22 cellular contexts compared by ENCODE assay signal in genomic region chr11:76699461-76700091, GRCh38. TPM values are rescaled to one million over a fixed set of nuclear protein-coding genes. Genes with fewer than 3 reads are reported as not detected.
DNase-seq lines count a peak whose midpoint lies in the region; ATAC-seq and TF ChIP-seq lines count a peak whose summit lies in the region.
"Had no signal": no experiment of that assay in that cellular context is flagged by ENCODE, and none has a peak within 500 bp of the region (broad histone marks: within the 10 kb centered on the region; RNA-seq: fewer than 3 reads in every experiment).

No MANE protein-coding gene starts in this region.

- H3K9me3 Mint-ChIP-seq in nephron progenitor cell: peaks cover 2% of the 10 kb centered on the region
- no peaks in the 10 kb centered on the region for H3K9me3 Mint-ChIP-seq in T-cell
- H3K9me3 Mint-ChIP-seq: activated CD4-positive, alpha-beta memory T cell treated with anti-CD3 and anti-CD28 coated beads, Interleukin-2, amount 10 ng/mL, durations not matched to agents 7 days and 5 days; activated naive CD4-positive, alpha-beta T cell treated with anti-CD3 and anti-CD28 coated beads, Interleukin-2, amount 50 U/mL, for 24 hours; activated T-cell treated with anti-CD3 and anti-CD28 coated beads, Interleukin-2, amount 50 U/mL, for 24 hours had no signal

- H3K36me3 Mint-ChIP-seq in nephron progenitor cell (ENCODE audit: low read depth) (no peaks in the 10 kb centered on the region), T-cell (no peaks in the 10 kb centered on the region)
- H3K36me3 Mint-ChIP-seq: activated naive CD4-positive, alpha-beta T cell treated with anti-CD3 and anti-CD28 coated beads, Interleukin-2, amount 50 U/mL, for 24 hours; naive B cell had no signal

- CTCF ChIA-PET in T-cell (lab: Charles Lee): no interaction called here

- H3K4me3 Mint-ChIP-seq in nephron progenitor cell: no peak overlapping the region
- no peak overlapping the region for H3K4me3 Mint-ChIP-seq in T-cell
- H3K4me3 Mint-ChIP-seq: activated CD4-positive, alpha-beta memory T cell treated with anti-CD3 and anti-CD28 coated beads, Interleukin-2, amount 10 ng/mL, durations not matched to agents 7 days and 5 days; activated naive CD4-positive, alpha-beta T cell treated with anti-CD3 and anti-CD28 coated beads, Interleukin-2, amount 50 U/mL, for 24 hours; activated T-cell treated with anti-CD3 and anti-CD28 coated beads, Interleukin-2, amount 50 U/mL, for 24 hours had no signal

- POLR2A ChIA-PET in T-cell (lab: Charles Lee): no interaction called here

- DNase-seq in ELR (ENCODE audit: low read depth): peak; percentile 54
- peak; percentile 81 to 89 for DNase-seq in NCI-H526 (lab: John Stamatoyannopoulos, UW)
- no peak for DNase-seq in brain microvascular endothelial cell
- no peak for DNase-seq in nephron progenitor cell
- DNase-seq in T-cell: no peak
- no peak for DNase-seq in effector CD8-positive, alpha-beta T cell (lab: John Stamatoyannopoulos, UW)
- DNase-seq: activated CD4-positive, alpha-beta memory T cell treated with anti-CD3 and anti-CD28 coated beads, Interleukin-2, amount 10 ng/mL, durations not matched to agents 7 days and 5 days; activated T-cell treated with anti-CD3 and anti-CD28 coated beads, Interleukin-2, amount 50 U/mL, for 24 hours; Caco-2; glutamatergic neuron; lower lobe of right lung; MG63; naive B cell; NCI-H1694; NCI-H345; stimulated activated CD4-positive, alpha-beta T cell treated with anti-CD3 and anti-CD28 coated beads, Interleukin-4, amount 100 ng/mL, for 24 hours; substantia nigra had no signal

- H3K4me1 Mint-ChIP-seq in nephron progenitor cell (peaks cover 34% of the 10 kb centered on the region), T-cell (peaks cover 0 to 3% (median 0%) of the 10 kb centered on the region in 3 donors)
- H3K4me1 Mint-ChIP-seq: activated naive CD4-positive, alpha-beta T cell treated with anti-CD3 and anti-CD28 coated beads, Interleukin-2, amount 50 U/mL, for 24 hours had no signal

- no peaks in the 10 kb centered on the region for H3K27me3 ChIP-seq in brain microvascular endothelial cell (replicated peaks)
- H3K27me3 ChIP-seq: MG63 had no signal

- no peak for ATAC-seq in GM18519 (IDR thresholded peaks at IDR 0.05; ENCODE audit: low FRiP score, unreplicated experiment)
- no peak for ATAC-seq in GM18861 (IDR thresholded peaks at IDR 0.05; ENCODE audit: unreplicated experiment)
- ATAC-seq in T-cell (replicated peaks in 1 of 4): no peak

- peak overlapping the region; percentile 29 for H3K27ac ChIP-seq in brain microvascular endothelial cell
- H3K27ac ChIP-seq: lower lobe of right lung had no signal

- H3K36me3 ChIP-seq in brain microvascular endothelial cell (replicated peaks): no peaks in the 10 kb centered on the region
- H3K36me3 ChIP-seq: lower lobe of right lung, MG63 had no signal

- TF ChIP-seq CTCF in brain microvascular endothelial cell (IDR thresholded peaks at IDR 0.05; ENCODE audit: low read depth, low read length, missing control alignments) (no peak), nephron progenitor cell (IDR thresholded peaks at IDR 0.05) (no peak)

- in situ Hi-C loops in brain microvascular endothelial cell (cut with HindIII; ENCODE audit: low pct_ligation_motif_present, low sequenced_read_pairs): no loop called here

- H3K27ac Mint-ChIP-seq in nephron progenitor cell (peak overlapping the region; percentile 81), T-cell (no peak overlapping the region)
- H3K27ac Mint-ChIP-seq: activated CD4-positive, alpha-beta memory T cell treated with anti-CD3 and anti-CD28 coated beads, Interleukin-2, amount 10 ng/mL, durations not matched to agents 7 days and 5 days; activated naive CD4-positive, alpha-beta T cell treated with anti-CD3 and anti-CD28 coated beads, Interleukin-2, amount 50 U/mL, for 24 hours; activated T-cell treated with anti-CD3 and anti-CD28 coated beads, Interleukin-2, amount 50 U/mL, for 24 hours had no signal

- H3K4me3 ChIP-seq in brain microvascular endothelial cell (ENCODE audit: low read depth, low read length): no peak overlapping the region
- H3K4me3 ChIP-seq: lower lobe of right lung, MG63, skin epidermis had no signal

- H3K27me3 Mint-ChIP-seq in nephron progenitor cell (ENCODE audit: low read depth, poor library complexity): peaks cover 7% of the 10 kb centered on the region
- H3K27me3 Mint-ChIP-seq in T-cell: peaks cover 3 to 6% of the 10 kb centered on the region in 2 donors
- H3K27me3 Mint-ChIP-seq: activated naive CD4-positive, alpha-beta T cell treated with anti-CD3 and anti-CD28 coated beads, Interleukin-2, amount 50 U/mL, for 24 hours had no signal

RNA-seq across cellular contexts. Expression of gene LRRC32, which starts 29.0 kb away (rescaled TPM):
- 1 to 10 TPM in 3 of 5 donors, under 1 TPM in 2; 0.77 to 3.6 (median 2.2) TPM for total RNA-seq in T-cell
- total RNA-seq: G401 had no signal

Comparison
In these comparisons a context has a peak if more than half of its experiments do, and no peak if none do; other contexts are left out.
1. DNase-seq: peak in ELR (single experiment) and NCI-H526 (2 of 2); none in brain microvascular endothelial cell (single experiment), nephron progenitor cell (single experiment), T-cell (0 of 34) and effector CD8-positive, alpha-beta T cell (single experiment).